Comparison of ENCODE assay signal across 26 cellular contexts in genomic region chr1:62693123-62693522, GRCh38. TPM values are rescaled to one million over a fixed set of nuclear protein-coding genes. Genes with fewer than 3 reads are reported as not detected.
DNase-seq lines count a peak whose midpoint lies in the region; ATAC-seq, FAIRE-seq and TF ChIP-seq lines count a peak whose summit lies in the region.
"Had no signal": no experiment of that assay in that cellular context is flagged by ENCODE, and none has a peak within 500 bp of the region (broad histone marks: within the 10 kb centered on the region; RNA-seq: fewer than 3 reads in every experiment).

No MANE protein-coding gene starts in this region.

- intact Hi-C loops in GM12878 (cut with micrococcal nuclease; ENCODE audit: unreplicated experiment) (no loop called here), lower leg skin (cut with DNase I; ENCODE audit: low total_unique reads) (no loop called here)

- H3K4me2 ChIP-seq in GM12878 (ENCODE audit: control insufficient read depth, insufficient read depth), result no peak overlapping the region
- H3K4me2 ChIP-seq: A549; BLaER1 treated with 17β-estradiol and CSF1 and Interleukin-3, amounts not matched to agents 10 nM and 100 nM had no signal

- TF ChIP-seq RAD21 in GM12878 (IDR thresholded peaks at IDR 0.05; ENCODE audit: insufficient read depth, low read depth, low read length), result no peak

- CTCF ChIA-PET in GM12878 (lab: Yijun Ruan, JAX), result interaction anchor here (0.7 to 1.1 kb wide), 2 partner anchors 30 to 53 kb away, joined by 3 to 4 read pairs; no protein-coding TSS in a partner anchor

- peaks cover 3% of the 10 kb centered on the region for H3K79me2 ChIP-seq in GM12878 (ENCODE audit: control insufficient read depth, insufficient read depth, low read length)

- SMC1A ChIA-PET in GM12878 (lab: Charles Lee; ENCODE audit: uncharacterized antibody, unreplicated experiment), result no interaction called here

- no peak for TF ChIP-seq POLR2A in GM12891 (IDR thresholded peaks at IDR 0.05; ENCODE audit: low read depth, low read length)
- TF ChIP-seq POLR2A in GM12878 (IDR thresholded peaks at IDR 0.05; ENCODE audit: low read depth, low read length), result no peak
- TF ChIP-seq POLR2A in lower leg skin (IDR thresholded peaks at IDR 0.05), result no peak

- H3K4me1 ChIP-seq in GM12878 (ENCODE audit: control insufficient read depth, insufficient read depth, low read length), result peaks cover 4% of the 10 kb centered on the region; the same call in 1 of the 2 replicates
- H3K4me1 ChIP-seq in effector memory CD4-positive, alpha-beta T cell (ENCODE audit: control insufficient read depth, insufficient read depth, low read length, poor library complexity, severe bottlenecking), result no peaks in the 10 kb centered on the region
- H3K4me1 ChIP-seq: BE2C had no signal

- no peak overlapping the region for H3K4me3 ChIP-seq in GM12878
- no peak overlapping the region for H3K4me3 ChIP-seq in lower leg skin (ENCODE audit: low read depth, poor library complexity, severe bottlenecking)
- H3K4me3 ChIP-seq in effector memory CD4-positive, alpha-beta T cell (ENCODE audit: insufficient read depth, low read depth, low read length, poor library complexity, severe bottlenecking), result no peak overlapping the region
- H3K4me3 ChIP-seq: A549; BLaER1 treated with 17β-estradiol and CSF1 and Interleukin-3, amounts not matched to agents 10 nM and 100 nM; HAP-1 had no signal

- TF ChIP-seq CTCF in GM12878 (IDR thresholded peaks at IDR 0.05 in 2 of 3, conservative IDR thresholded peaks at IDR 0.05 in 1 of 3; ENCODE audit: control insufficient read depth in 2 of 3, extremely low read depth in 1 of 3, insufficient read depth in 1 of 3, low read depth in 3 of 3, low read length in 3 of 3), result no peak
- TF ChIP-seq CTCF in lower leg skin (IDR thresholded peaks at IDR 0.05), result no peak

- no peaks in the 10 kb centered on the region for H4K20me1 ChIP-seq in GM12878 (ENCODE audit: control insufficient read depth, insufficient read depth)

- no peak overlapping the region for H2AFZ ChIP-seq in GM12878 (ENCODE audit: control insufficient read depth, low read depth, low read length)

- no peak for FAIRE-seq in GM12891 (lab: Jason Lieb, UNC)
- no peak for FAIRE-seq in GM12878 (lab: Jason Lieb, UNC)
- FAIRE-seq: A549, GM18507, H54 had no signal

- BruUV-seq in GM12878 (replicated peaks; lab: Mats Ljungman, UMichigan), result no TSS peak

- in situ Hi-C loops in GM12878 (cut with MboI), result no loop called here

- POLR2A ChIA-PET in GM12878 (lab: Charles Lee), result interaction anchor here (1.2 kb wide), 1 partner anchor 11 kb away, joined by 3 read pairs; no protein-coding TSS in a partner anchor

- no peaks in the 10 kb centered on the region for H3K36me3 ChIP-seq in GM12878 (ENCODE audit: control insufficient read depth in 2 of 2, insufficient read depth in 2 of 2, low read length in 1 of 2)
- H3K36me3 ChIP-seq in effector memory CD4-positive, alpha-beta T cell (ENCODE audit: control insufficient read depth, insufficient read depth, low read length), result no peaks in the 10 kb centered on the region
- H3K36me3 ChIP-seq: BE2C, HAP-1 had no signal

- no peaks in the 10 kb centered on the region for H3K27me3 ChIP-seq in GM12878 (replicated peaks in 1 of 2; ENCODE audit: control insufficient read depth in 2 of 2, insufficient read depth in 2 of 2, low read length in 1 of 2)
- H3K27me3 ChIP-seq in effector memory CD4-positive, alpha-beta T cell (replicated peaks; ENCODE audit: control insufficient read depth, insufficient read depth, low read length, poor library complexity, severe bottlenecking), result no peaks in the 10 kb centered on the region
- H3K27me3 ChIP-seq: BE2C; BLaER1 treated with 17β-estradiol and CSF1 and Interleukin-3, amounts not matched to agents 10 nM and 100 nM had no signal

- H3K9ac ChIP-seq in GM12878 (ENCODE audit: control insufficient read depth, insufficient read depth, low read length), result no peak overlapping the region
- H3K9ac ChIP-seq: BLaER1 treated with 17β-estradiol and CSF1 and Interleukin-3, amounts not matched to agents 10 nM and 100 nM had no signal

- no peak overlapping the region for H3K27ac ChIP-seq in GM12878 (ENCODE audit: control insufficient read depth, insufficient read depth)
- H3K27ac ChIP-seq in effector memory CD4-positive, alpha-beta T cell (ENCODE audit: insufficient read depth, low read length, poor library complexity, severe bottlenecking), result no peak overlapping the region
- H3K27ac ChIP-seq: A549; BLaER1 treated with 17β-estradiol and CSF1 and Interleukin-3, amounts not matched to agents 10 nM and 100 nM had no signal

- 73% methylated on average over 4 of the region's 4 CpGs for WGBS in GM12878 (ENCODE audit: insufficient coverage, insufficient replicate concordance, low lambda C conversion rate, missing lambda C conversion rate)
- 93 to 96% methylated on average over 4 of the region's 4 CpGs for WGBS in lower leg skin, 2 donors

- H3K9me3 ChIP-seq in GM12878 (replicated peaks; ENCODE audit: control insufficient read depth, insufficient read depth, low read length), result no peaks in the 10 kb centered on the region; the same call in 2 of the 3 replicates
- no peaks in the 10 kb centered on the region for H3K9me3 ChIP-seq in effector memory CD4-positive, alpha-beta T cell (ENCODE audit: control insufficient read depth, low read length)
- H3K9me3 ChIP-seq: A549, BE2C, HAP-1 had no signal

- no peak for DNase-seq in GM12891 (ENCODE audit: insufficient read length, low spot score)
- DNase-seq in MV-4-11 (lab: John Stamatoyannopoulos, UW), result peak; percentile 20
- DNase-seq in GM12878 (ENCODE audit: low read depth, low spot score), result no peak
- DNase-seq in kidney tubule cell (ENCODE audit: low spot score), result peak; percentile 40
- no peak for DNase-seq in NCI-H748 treated with DMSO at 0.1 percent for 48 hours (lab: John Stamatoyannopoulos, UW)
- no peak for DNase-seq in lower leg skin (ENCODE audit: low spot score in 2 of 2)
- DNase-seq in effector memory CD4-positive, alpha-beta T cell, result no peak
- DNase-seq: 8988T; ACHN; AML-193; BE2C; Calu3; CD4-positive, alpha-beta T cell; CD8-positive, alpha-beta memory T cell; COR-L47; DMS53; DMS79 treated with DMSO at 0.1 percent for 48 hours; GF-D8; GOT3; HFFc6 had no signal

- ATAC-seq in GM12878 (no peak), GM18498 (IDR thresholded peaks at IDR 0.05; ENCODE audit: unreplicated experiment) (no peak)
- ATAC-seq: A549 had no signal

- RAD21 ChIA-PET in GM12878 (lab: Charles Lee; ENCODE audit: unreplicated experiment), result no interaction called here

- TF ChIP-seq EP300 in GM12878 (IDR thresholded peaks at IDR 0.05; ENCODE audit: borderline replicate concordance in 1 of 2, control insufficient read depth in 1 of 2, low read depth in 2 of 2, low read length in 2 of 2), result no peak

TF ChIP-seq in GM12891, 5 proteins besides CTCF, POLR2A, EP300 and RAD21:
- TF ChIP-seq TAF1 (IDR thresholded peaks at IDR 0.05; ENCODE audit: low read depth, low read length), result no peak
- TF ChIP-seq SPI1 (IDR thresholded peaks at IDR 0.05; ENCODE audit: low read depth, low read length), result peak; percentile 38; the same call in 1 of the 2 replicates

TF ChIP-seq in GM12878, 131 proteins besides CTCF, POLR2A, EP300 and RAD21:
- TF ChIP-seq ZSCAN29 (IDR thresholded peaks at IDR 0.05), result no peak
- no peak for TF ChIP-seq CHD2 (IDR thresholded peaks at IDR 0.05; ENCODE audit: borderline replicate concordance, low read depth, low read length)
- TF ChIP-seq SPI1 (IDR thresholded peaks at IDR 0.05; ENCODE audit: borderline replicate concordance, insufficient read depth, low read depth, low read length), result peak; percentile 38; the same call in 1 of the 2 replicates

RNA-seq across cellular contexts. Expression of gene DOCK7, which starts 4.9 kb away (rescaled TPM):
- polyA plus RNA-seq in GM12891 (2012; ENCODE audit: low read depth, missing spikeins), result 11.6 TPM
- 138 and 140 TPM in 2 replicates for total RNA-seq in GM12878 (2013; cell fraction: nucleolus; rRNA removed)
- total RNA-seq in GM12878 (2014; rRNA removed) (29.7 and 30.7 TPM in 2 replicates), GM12878 (2014; rRNA removed; fragmentation: Illumina TruSeq; extraction: Trizol) (26.3 and 34.1 TPM in 2 replicates), GM12878 (2021) (29.5 and 35.5 TPM in 2 replicates), lower leg skin (10 to 100 TPM; 27.0 to 67.5 (median 29.4) TPM)
- 26.9 TPM for polyA plus RNA-seq in GM12878 (2011; ENCODE audit: low read depth)
- polyA plus RNA-seq in GM12878 (2011; rRNA removed) (34.6 and 42.0 TPM in 2 replicates), GM12878 (2014; fragmentation: Illumina TruSeq; extraction: Trizol) (27.8 and 52.7 TPM in 2 replicates), GM12878 (2014; fragmentation: Nextera tagmentation; extraction: Ambion mirVana) (1 to 10 TPM; 4.8 to 7.0 TPM), GM12878 (2014; rRNA removed) (17.6 and 25.9 TPM in 2 replicates), GM12878 (2016; fragmentation: Nextera tagmentation; extraction: Ambion mirVana) (10 to 100 TPM; 13.2 to 24.2 TPM)
- 13.7 and 14.1 TPM in 2 replicates for polyA plus RNA-seq in GM12878 (2011; cell fraction: cytosol; rRNA removed)
- polyA plus RNA-seq in GM12878 (2011; cell fraction: nucleus; rRNA removed), result 18.6 and 26.8 TPM in 2 replicates
- polyA plus RNA-seq in GM12878 (2012), result 12.0 and 13.2 TPM in 2 replicates
- 63.5 and 113 TPM in 2 replicates for polyA minus RNA-seq in GM12878 (2011; rRNA and poly(A)+ RNA removed)
- polyA minus RNA-seq in GM12878 (2011; cell fraction: cytosol; rRNA and poly(A)+ RNA removed), result 34.5 and 37.3 TPM in 2 replicates
- polyA minus RNA-seq in GM12878 (2011; cell fraction: nucleus; rRNA and poly(A)+ RNA removed), result 48.2 and 92.5 TPM in 2 replicates

Comparison
In these comparisons a context has a peak if more than half of its experiments do, and no peak if none do; other contexts are left out.
1. DNase-seq: peak in MV-4-11 (single experiment) and kidney tubule cell (single experiment); none in GM12891 (single experiment), GM12878 (single experiment), NCI-H748 treated with DMSO at 0.1 percent for 48 hours (single experiment), lower leg skin (0 of 2) and effector memory CD4-positive, alpha-beta T cell (0 of 3).